In the genomic region with DNA sequence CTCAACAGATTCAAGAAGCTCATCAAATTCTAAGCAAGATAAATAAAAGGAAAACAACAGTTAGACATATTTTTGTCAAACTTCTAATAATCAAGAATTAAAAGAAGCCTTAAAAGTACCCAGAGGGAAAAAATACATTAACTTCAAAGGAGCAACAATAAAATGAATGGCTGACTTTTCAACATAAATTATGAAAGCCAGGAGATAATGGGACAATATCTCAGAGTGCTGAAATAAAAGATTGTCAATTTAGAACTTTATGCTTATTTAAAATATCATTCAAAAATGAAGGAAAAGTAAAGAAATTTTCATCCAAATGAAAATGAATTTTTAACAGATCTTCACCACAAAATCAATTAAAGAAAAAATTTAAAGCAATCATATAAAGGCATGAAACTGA, we compare ENCODE assay signal across 1 cellular context.
TF ChIP-seq lines count a peak whose summit lies in the region.

No MANE protein-coding gene starts in this region.

TF ChIP-seq in K562, 482 proteins besides CTCF, POLR2A, EP300 and RAD21 (continued from another document and continues in another):
- TF ChIP-seq KAT7 (CRISPR knock-in tag; IDR thresholded peaks at IDR 0.05; ENCODE audit: borderline replicate concordance) (no peak), XRCC5 (IDR thresholded peaks at IDR 0.05; ENCODE audit: low read depth, low read length) (no peak), ZSCAN29 (IDR thresholded peaks at IDR 0.05) (no peak), PHTF2 (CRISPR knock-in tag; IDR thresholded peaks at IDR 0.05) (no peak), OTX1 (CRISPR knock-in tag; IDR thresholded peaks at IDR 0.05) (no peak), TAF1 (IDR thresholded peaks at IDR 0.05; ENCODE audit: control insufficient read depth, extremely low read depth, insufficient read depth, low read length, severe bottlenecking) (no peak), RBFOX2 (IDR thresholded peaks at IDR 0.05; ENCODE audit: low read depth, low read length) (no peak), ILK (tag; IDR thresholded peaks at IDR 0.05; ENCODE audit: borderline replicate concordance, low read depth) (no peak), ZNF175 (CRISPR knock-in tag; IDR thresholded peaks at IDR 0.05; ENCODE audit: low read depth) (no peak), TRIM24 (IDR thresholded peaks at IDR 0.05) (peak in 1 of 2 experiments; percentile 60; a peak in 2 of 4 replicates), ZNF764 (CRISPR knock-in tag; IDR thresholded peaks at IDR 0.05; ENCODE audit: low read depth) (no peak), HDAC8 (tag; IDR thresholded peaks at IDR 0.05) (no peak), SLC30A9 (CRISPR knock-in tag; IDR thresholded peaks at IDR 0.05) (no peak), GABPB1 (CRISPR knock-in tag; IDR thresholded peaks at IDR 0.05) (no peak), ZNF436 (CRISPR knock-in tag; IDR thresholded peaks at IDR 0.05) (no peak), TRIM28 (IDR thresholded peaks at IDR 0.05) (peak; percentile 90), SIX5 (IDR thresholded peaks at IDR 0.05; ENCODE audit: borderline replicate concordance in 1 of 2, insufficient read depth in 1 of 2, low read depth in 1 of 2, low read length in 2 of 2) (no peak), CBFA2T2 (conservative IDR thresholded peaks at IDR 0.05) (no peak), TCFL5 (CRISPR knock-in tag; conservative IDR thresholded peaks at IDR 0.05) (no peak), XRCC3 (IDR thresholded peaks at IDR 0.05) (peak; percentile 76; the same call in 1 of the 2 replicates), DNMT1 (IDR thresholded peaks at IDR 0.05) (no peak), ZNF408 (CRISPR knock-in tag; IDR thresholded peaks at IDR 0.05; ENCODE audit: low read depth) (no peak), SIRT6 (IDR thresholded peaks at IDR 0.05; ENCODE audit: low read depth, low read length) (no peak), ZNF23 (CRISPR knock-in tag; IDR thresholded peaks at IDR 0.05) (no peak), SMARCA4 (IDR thresholded peaks at IDR 0.05) (no peak), TFAM (CRISPR knock-in tag; conservative IDR thresholded peaks at IDR 0.05) (no peak), CBX3 (IDR thresholded peaks at IDR 0.05; ENCODE audit: borderline replicate concordance in 1 of 2, low read length in 2 of 2) (peak in 1 of 2 experiments; percentile 95; a peak in 2 of 3 replicates), ZBED1 (IDR thresholded peaks at IDR 0.05) (no peak)
- TF ChIP-seq, protein P1, sequence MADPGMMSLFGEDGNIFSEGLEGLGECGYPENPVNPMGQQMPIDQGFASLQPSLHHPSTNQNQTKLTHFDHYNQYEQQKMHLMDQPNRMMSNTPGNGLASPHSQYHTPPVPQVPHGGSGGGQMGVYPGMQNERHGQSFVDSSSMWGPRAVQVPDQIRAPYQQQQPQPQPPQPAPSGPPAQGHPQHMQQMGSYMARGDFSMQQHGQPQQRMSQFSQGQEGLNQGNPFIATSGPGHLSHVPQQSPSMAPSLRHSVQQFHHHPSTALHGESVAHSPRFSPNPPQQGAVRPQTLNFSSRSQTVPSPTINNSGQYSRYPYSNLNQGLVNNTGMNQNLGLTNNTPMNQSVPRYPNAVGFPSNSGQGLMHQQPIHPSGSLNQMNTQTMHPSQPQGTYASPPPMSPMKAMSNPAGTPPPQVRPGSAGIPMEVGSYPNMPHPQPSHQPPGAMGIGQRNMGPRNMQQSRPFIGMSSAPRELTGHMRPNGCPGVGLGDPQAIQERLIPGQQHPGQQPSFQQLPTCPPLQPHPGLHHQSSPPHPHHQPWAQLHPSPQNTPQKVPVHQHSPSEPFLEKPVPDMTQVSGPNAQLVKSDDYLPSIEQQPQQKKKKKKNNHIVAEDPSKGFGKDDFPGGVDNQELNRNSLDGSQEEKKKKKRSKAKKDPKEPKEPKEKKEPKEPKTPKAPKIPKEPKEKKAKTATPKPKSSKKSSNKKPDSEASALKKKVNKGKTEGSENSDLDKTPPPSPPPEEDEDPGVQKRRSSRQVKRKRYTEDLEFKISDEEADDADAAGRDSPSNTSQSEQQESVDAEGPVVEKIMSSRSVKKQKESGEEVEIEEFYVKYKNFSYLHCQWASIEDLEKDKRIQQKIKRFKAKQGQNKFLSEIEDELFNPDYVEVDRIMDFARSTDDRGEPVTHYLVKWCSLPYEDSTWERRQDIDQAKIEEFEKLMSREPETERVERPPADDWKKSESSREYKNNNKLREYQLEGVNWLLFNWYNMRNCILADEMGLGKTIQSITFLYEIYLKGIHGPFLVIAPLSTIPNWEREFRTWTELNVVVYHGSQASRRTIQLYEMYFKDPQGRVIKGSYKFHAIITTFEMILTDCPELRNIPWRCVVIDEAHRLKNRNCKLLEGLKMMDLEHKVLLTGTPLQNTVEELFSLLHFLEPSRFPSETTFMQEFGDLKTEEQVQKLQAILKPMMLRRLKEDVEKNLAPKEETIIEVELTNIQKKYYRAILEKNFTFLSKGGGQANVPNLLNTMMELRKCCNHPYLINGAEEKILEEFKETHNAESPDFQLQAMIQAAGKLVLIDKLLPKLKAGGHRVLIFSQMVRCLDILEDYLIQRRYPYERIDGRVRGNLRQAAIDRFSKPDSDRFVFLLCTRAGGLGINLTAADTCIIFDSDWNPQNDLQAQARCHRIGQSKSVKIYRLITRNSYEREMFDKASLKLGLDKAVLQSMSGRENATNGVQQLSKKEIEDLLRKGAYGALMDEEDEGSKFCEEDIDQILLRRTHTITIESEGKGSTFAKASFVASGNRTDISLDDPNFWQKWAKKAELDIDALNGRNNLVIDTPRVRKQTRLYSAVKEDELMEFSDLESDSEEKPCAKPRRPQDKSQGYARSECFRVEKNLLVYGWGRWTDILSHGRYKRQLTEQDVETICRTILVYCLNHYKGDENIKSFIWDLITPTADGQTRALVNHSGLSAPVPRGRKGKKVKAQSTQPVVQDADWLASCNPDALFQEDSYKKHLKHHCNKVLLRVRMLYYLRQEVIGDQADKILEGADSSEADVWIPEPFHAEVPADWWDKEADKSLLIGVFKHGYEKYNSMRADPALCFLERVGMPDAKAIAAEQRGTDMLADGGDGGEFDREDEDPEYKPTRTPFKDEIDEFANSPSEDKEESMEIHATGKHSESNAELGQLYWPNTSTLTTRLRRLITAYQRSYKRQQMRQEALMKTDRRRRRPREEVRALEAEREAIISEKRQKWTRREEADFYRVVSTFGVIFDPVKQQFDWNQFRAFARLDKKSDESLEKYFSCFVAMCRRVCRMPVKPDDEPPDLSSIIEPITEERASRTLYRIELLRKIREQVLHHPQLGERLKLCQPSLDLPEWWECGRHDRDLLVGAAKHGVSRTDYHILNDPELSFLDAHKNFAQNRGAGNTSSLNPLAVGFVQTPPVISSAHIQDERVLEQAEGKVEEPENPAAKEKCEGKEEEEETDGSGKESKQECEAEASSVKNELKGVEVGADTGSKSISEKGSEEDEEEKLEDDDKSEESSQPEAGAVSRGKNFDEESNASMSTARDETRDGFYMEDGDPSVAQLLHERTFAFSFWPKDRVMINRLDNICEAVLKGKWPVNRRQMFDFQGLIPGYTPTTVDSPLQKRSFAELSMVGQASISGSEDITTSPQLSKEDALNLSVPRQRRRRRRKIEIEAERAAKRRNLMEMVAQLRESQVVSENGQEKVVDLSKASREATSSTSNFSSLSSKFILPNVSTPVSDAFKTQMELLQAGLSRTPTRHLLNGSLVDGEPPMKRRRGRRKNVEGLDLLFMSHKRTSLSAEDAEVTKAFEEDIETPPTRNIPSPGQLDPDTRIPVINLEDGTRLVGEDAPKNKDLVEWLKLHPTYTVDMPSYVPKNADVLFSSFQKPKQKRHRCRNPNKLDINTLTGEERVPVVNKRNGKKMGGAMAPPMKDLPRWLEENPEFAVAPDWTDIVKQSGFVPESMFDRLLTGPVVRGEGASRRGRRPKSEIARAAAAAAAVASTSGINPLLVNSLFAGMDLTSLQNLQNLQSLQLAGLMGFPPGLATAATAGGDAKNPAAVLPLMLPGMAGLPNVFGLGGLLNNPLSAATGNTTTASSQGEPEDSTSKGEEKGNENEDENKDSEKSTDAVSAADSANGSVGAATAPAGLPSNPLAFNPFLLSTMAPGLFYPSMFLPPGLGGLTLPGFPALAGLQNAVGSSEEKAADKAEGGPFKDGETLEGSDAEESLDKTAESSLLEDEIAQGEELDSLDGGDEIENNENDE (IDR thresholded peaks at IDR 0.05; ENCODE audit: low read depth, low read length), result no peak
- TF ChIP-seq, protein P2, sequence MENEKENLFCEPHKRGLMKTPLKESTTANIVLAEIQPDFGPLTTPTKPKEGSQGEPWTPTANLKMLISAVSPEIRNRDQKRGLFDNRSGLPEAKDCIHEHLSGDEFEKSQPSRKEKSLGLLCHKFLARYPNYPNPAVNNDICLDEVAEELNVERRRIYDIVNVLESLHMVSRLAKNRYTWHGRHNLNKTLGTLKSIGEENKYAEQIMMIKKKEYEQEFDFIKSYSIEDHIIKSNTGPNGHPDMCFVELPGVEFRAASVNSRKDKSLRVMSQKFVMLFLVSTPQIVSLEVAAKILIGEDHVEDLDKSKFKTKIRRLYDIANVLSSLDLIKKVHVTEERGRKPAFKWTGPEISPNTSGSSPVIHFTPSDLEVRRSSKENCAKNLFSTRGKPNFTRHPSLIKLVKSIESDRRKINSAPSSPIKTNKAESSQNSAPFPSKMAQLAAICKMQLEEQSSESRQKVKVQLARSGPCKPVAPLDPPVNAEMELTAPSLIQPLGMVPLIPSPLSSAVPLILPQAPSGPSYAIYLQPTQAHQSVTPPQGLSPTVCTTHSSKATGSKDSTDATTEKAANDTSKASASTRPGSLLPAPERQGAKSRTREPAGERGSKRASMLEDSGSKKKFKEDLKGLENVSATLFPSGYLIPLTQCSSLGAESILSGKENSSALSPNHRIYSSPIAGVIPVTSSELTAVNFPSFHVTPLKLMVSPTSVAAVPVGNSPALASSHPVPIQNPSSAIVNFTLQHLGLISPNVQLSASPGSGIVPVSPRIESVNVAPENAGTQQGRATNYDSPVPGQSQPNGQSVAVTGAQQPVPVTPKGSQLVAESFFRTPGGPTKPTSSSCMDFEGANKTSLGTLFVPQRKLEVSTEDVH (IDR thresholded peaks at IDR 0.05; ENCODE audit: low read depth, partially characterized antibody), result no peak
- TF ChIP-seq, protein P3, sequence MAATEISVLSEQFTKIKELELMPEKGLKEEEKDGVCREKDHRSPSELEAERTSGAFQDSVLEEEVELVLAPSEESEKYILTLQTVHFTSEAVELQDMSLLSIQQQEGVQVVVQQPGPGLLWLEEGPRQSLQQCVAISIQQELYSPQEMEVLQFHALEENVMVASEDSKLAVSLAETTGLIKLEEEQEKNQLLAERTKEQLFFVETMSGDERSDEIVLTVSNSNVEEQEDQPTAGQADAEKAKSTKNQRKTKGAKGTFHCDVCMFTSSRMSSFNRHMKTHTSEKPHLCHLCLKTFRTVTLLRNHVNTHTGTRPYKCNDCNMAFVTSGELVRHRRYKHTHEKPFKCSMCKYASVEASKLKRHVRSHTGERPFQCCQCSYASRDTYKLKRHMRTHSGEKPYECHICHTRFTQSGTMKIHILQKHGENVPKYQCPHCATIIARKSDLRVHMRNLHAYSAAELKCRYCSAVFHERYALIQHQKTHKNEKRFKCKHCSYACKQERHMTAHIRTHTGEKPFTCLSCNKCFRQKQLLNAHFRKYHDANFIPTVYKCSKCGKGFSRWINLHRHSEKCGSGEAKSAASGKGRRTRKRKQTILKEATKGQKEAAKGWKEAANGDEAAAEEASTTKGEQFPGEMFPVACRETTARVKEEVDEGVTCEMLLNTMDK (IDR thresholded peaks at IDR 0.05; ENCODE audit: borderline replicate concordance, insufficient read depth, low read depth, low read length, poor library complexity, severe bottlenecking), result no peak
- TF ChIP-seq, protein P4, sequence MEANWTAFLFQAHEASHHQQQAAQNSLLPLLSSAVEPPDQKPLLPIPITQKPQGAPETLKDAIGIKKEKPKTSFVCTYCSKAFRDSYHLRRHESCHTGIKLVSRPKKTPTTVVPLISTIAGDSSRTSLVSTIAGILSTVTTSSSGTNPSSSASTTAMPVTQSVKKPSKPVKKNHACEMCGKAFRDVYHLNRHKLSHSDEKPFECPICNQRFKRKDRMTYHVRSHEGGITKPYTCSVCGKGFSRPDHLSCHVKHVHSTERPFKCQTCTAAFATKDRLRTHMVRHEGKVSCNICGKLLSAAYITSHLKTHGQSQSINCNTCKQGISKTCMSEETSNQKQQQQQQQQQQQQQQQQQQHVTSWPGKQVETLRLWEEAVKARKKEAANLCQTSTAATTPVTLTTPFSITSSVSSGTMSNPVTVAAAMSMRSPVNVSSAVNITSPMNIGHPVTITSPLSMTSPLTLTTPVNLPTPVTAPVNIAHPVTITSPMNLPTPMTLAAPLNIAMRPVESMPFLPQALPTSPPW (CRISPR knock-in tag; IDR thresholded peaks at IDR 0.05), result 0 out of 2 replicates have a peak, but pooled peaks have one; percentile 12
- TF ChIP-seq, protein P5, sequence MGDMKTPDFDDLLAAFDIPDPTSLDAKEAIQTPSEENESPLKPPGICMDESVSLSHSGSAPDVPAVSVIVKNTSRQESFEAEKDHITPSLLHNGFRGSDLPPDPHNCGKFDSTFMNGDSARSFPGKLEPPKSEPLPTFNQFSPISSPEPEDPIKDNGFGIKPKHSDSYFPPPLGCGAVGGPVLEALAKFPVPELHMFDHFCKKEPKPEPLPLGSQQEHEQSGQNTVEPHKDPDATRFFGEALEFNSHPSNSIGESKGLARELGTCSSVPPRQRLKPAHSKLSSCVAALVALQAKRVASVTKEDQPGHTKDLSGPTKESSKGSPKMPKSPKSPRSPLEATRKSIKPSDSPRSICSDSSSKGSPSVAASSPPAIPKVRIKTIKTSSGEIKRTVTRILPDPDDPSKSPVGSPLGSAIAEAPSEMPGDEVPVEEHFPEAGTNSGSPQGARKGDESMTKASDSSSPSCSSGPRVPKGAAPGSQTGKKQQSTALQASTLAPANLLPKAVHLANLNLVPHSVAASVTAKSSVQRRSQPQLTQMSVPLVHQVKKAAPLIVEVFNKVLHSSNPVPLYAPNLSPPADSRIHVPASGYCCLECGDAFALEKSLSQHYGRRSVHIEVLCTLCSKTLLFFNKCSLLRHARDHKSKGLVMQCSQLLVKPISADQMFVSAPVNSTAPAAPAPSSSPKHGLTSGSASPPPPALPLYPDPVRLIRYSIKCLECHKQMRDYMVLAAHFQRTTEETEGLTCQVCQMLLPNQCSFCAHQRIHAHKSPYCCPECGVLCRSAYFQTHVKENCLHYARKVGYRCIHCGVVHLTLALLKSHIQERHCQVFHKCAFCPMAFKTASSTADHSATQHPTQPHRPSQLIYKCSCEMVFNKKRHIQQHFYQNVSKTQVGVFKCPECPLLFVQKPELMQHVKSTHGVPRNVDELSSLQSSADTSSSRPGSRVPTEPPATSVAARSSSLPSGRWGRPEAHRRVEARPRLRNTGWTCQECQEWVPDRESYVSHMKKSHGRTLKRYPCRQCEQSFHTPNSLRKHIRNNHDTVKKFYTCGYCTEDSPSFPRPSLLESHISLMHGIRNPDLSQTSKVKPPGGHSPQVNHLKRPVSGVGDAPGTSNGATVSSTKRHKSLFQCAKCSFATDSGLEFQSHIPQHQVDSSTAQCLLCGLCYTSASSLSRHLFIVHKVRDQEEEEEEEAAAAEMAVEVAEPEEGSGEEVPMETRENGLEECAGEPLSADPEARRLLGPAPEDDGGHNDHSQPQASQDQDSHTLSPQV (IDR thresholded peaks at IDR 0.05), result no peak
